Comparison of ENCODE assay signal across 1 cellular context in the genomic region with DNA sequence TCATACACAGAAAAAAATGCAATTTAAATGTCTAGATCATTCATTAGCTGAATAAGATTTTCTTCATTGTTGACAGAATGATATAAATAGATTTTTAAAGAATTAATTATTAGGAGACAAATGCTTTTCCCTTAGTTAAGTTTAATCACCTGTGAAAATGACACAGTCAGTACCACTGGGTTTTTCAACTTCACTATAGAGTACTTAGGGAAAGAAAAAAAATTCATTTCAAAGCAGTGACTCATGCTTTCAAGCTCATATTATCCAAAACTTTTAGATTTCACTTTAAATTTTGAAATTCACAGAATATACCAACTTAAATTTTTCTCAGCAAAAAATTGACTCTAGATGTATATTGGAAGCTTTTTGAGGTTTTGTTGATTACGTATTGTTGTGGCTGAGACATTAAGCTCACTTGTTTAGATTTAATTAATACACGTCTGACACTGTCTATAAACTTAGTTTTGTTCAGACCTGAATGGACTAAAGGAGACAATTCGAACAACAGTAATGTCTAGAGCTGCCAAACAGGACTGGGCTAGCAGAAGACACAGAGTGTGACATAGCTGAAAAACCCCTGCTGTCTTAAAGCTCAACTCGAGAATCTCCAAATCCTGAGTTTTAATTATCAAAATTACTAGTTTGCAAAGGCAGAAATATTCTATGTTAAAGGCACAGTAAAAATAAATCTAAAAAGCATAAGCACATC.
TF ChIP-seq lines count a peak whose summit lies in the region.

No MANE protein-coding gene starts in this region.

TF ChIP-seq in IMR-90, 13 proteins besides CTCF, POLR2A, EP300 and RAD21:
- no peak for TF ChIP-seq MAFK (IDR thresholded peaks at IDR 0.05; ENCODE audit: low read depth, low read length)
- TF ChIP-seq RCOR1 (IDR thresholded peaks at IDR 0.05; ENCODE audit: insufficient replicate concordance, low read length), result no peak
- no peak for TF ChIP-seq NFE2L2 (IDR thresholded peaks at IDR 0.05; ENCODE audit: low read depth, low read length)
- TF ChIP-seq SMC3 (IDR thresholded peaks at IDR 0.05; ENCODE audit: low read depth, low read length), result no peak
- no peak for TF ChIP-seq MAZ (IDR thresholded peaks at IDR 0.05; ENCODE audit: borderline replicate concordance, low read depth, low read length)
